18 cellular contexts compared by ENCODE assay signal in genomic region chr12:120720972-120721801, GRCh38. TPM values are rescaled to one million over a fixed set of nuclear protein-coding genes. Genes with fewer than 3 reads are reported as not detected.
DNase-seq lines count a peak whose midpoint lies in the region; ATAC-seq, FAIRE-seq and TF ChIP-seq lines count a peak whose summit lies in the region.
"Had no signal": no experiment of that assay in that cellular context is flagged by ENCODE, and none has a peak within 500 bp of the region (broad histone marks: within the 10 kb centered on the region; RNA-seq: fewer than 3 reads in every experiment).

No MANE protein-coding gene starts in this region.

- H3K36me3 ChIP-seq in OCI-LY7 (ENCODE audit: insufficient read depth, low read length) (peaks cover 72% of the 10 kb centered on the region), psoas muscle (ENCODE audit: insufficient read depth in 1 of 2, low read depth in 1 of 2) (peaks cover 14 to 81% of the 10 kb centered on the region in 2 donors)

- TF ChIP-seq CTCF in D721Med (IDR thresholded peaks at IDR 0.05; ENCODE audit: insufficient read depth, missing control alignments) = no peak
- no peak for TF ChIP-seq CTCF in OCI-LY7 (conservative IDR thresholded peaks at IDR 0.05; ENCODE audit: low read length)
- TF ChIP-seq CTCF in endothelial cell (IDR thresholded peaks at IDR 0.05; ENCODE audit: unreplicated experiment) = no peak
- TF ChIP-seq CTCF in psoas muscle (IDR thresholded peaks at IDR 0.05) = no peak

- no peaks in the 10 kb centered on the region for H3K79me2 ChIP-seq in OCI-LY7 (ENCODE audit: insufficient read depth, low read depth, low read length)

- peaks cover 57% of the 10 kb centered on the region for H3K36me3 Mint-ChIP-seq in endothelial cell (ENCODE audit: low read depth, unreplicated experiment)
- H3K36me3 Mint-ChIP-seq in activated naive CD4-positive, alpha-beta T cell treated with anti-CD3 and anti-CD28 coated beads, Interleukin-2, amount 10 ng/mL, durations not matched to agents 7 days and 5 days = peaks cover 62% of the 10 kb centered on the region

- peak overlapping the region; percentile 56 for H3K4me2 ChIP-seq in OCI-LY7 (ENCODE audit: low read length)

- intact Hi-C loops in OCI-LY7 (cut with micrococcal nuclease; ENCODE audit: unreplicated experiment) (loop anchor here (10.0 kb wide), 1 partner anchor 286 kb away; the partner anchor contains the start of gene COX6A1), psoas muscle (cut with DNase I) (no loop called here)

- H3K27ac Mint-ChIP-seq in endothelial cell (ENCODE audit: unreplicated experiment) = no peak overlapping the region
- no peak overlapping the region for H3K27ac Mint-ChIP-seq in activated naive CD4-positive, alpha-beta T cell treated with anti-CD3 and anti-CD28 coated beads, Interleukin-2, amount 10 ng/mL, durations not matched to agents 7 days and 5 days
- H3K27ac Mint-ChIP-seq: T-cell had no signal

- H3K9me3 ChIP-seq in OCI-LY7 (ENCODE audit: low read length) (no peaks in the 10 kb centered on the region), psoas muscle (no peaks in the 10 kb centered on the region)
- H3K9me3 ChIP-seq: thyroid gland had no signal

- no peaks in the 10 kb centered on the region for H3K27me3 ChIP-seq in psoas muscle (ENCODE audit: insufficient read depth in 3 of 3, low read length in 2 of 3)
- H3K27me3 ChIP-seq: thyroid gland had no signal

- H4K20me1 ChIP-seq in OCI-LY7 (ENCODE audit: insufficient read depth, low read length) = no peaks in the 10 kb centered on the region

- peak overlapping the region; percentile 11 for H3K4me3 ChIP-seq in OCI-LY7 (ENCODE audit: low read depth, low read length, poor library complexity, severe bottlenecking)
- H3K4me3 ChIP-seq in psoas muscle = no peak overlapping the region
- H3K4me3 ChIP-seq: thyroid gland had no signal

- no peak for DNase-seq in D721Med (ENCODE audit: insufficient read length, low spot score)
- DNase-seq in OCI-LY7 (ENCODE audit: low spot score) = no peak
- no peak for DNase-seq in endothelial cell (ENCODE audit: low spot score)
- DNase-seq in psoas muscle = peak in 1 of 2 donors; percentile 58
- DNase-seq in NCI-H526 (lab: John Stamatoyannopoulos, UW) = no peak
- no peak for DNase-seq in activated naive CD4-positive, alpha-beta T cell treated with anti-CD3 and anti-CD28 coated beads, Interleukin-2, amount 10 ng/mL, durations not matched to agents 7 days and 5 days
- DNase-seq: activated CD8-positive, alpha-beta memory T cell treated with anti-CD3 and anti-CD28 coated beads for 24 hours; cortex of kidney; DMS79; NCI-H774; RPMI8226; stimulated activated CD4-positive, alpha-beta T cell treated with anti-CD3 and anti-CD28 coated beads, Interleukin-4, amount 100 ng/mL, for 24 hours; stimulated activated CD8-positive, alpha-beta memory T cell treated with anti-CD3 and anti-CD28 coated beads, Interleukin-4, amount 100 ng/mL, for 48 hours; T-cell; thyroid gland had no signal

- ATAC-seq in psoas muscle (peak in 1 of 4 donors; percentile 6), GM19328 (IDR thresholded peaks at IDR 0.05; ENCODE audit: unreplicated experiment) (no peak)
- ATAC-seq: T-cell had no signal

- H3K4me3 Mint-ChIP-seq in endothelial cell (ENCODE audit: unreplicated experiment) = peak overlapping the region; percentile 23
- no peak overlapping the region for H3K4me3 Mint-ChIP-seq in activated naive CD4-positive, alpha-beta T cell treated with anti-CD3 and anti-CD28 coated beads, Interleukin-2, amount 10 ng/mL, durations not matched to agents 7 days and 5 days
- H3K4me3 Mint-ChIP-seq: T-cell had no signal

- 83 to 94% (median 86%) methylated on average over 10 of the region's 10 CpGs for WGBS in psoas muscle, 3 donors

- peaks cover 6% of the 10 kb centered on the region for H3K27me3 Mint-ChIP-seq in endothelial cell (ENCODE audit: unreplicated experiment)
- H3K27me3 Mint-ChIP-seq in activated naive CD4-positive, alpha-beta T cell treated with anti-CD3 and anti-CD28 coated beads, Interleukin-2, amount 10 ng/mL, durations not matched to agents 7 days and 5 days = no peaks in the 10 kb centered on the region
- H3K27me3 Mint-ChIP-seq: T-cell had no signal

- H3K4me1 Mint-ChIP-seq in endothelial cell (ENCODE audit: unreplicated experiment) = peaks cover 18% of the 10 kb centered on the region
- peaks cover 37% of the 10 kb centered on the region for H3K4me1 Mint-ChIP-seq in activated naive CD4-positive, alpha-beta T cell treated with anti-CD3 and anti-CD28 coated beads, Interleukin-2, amount 10 ng/mL, durations not matched to agents 7 days and 5 days

- no peak overlapping the region for H2AFZ ChIP-seq in OCI-LY7 (ENCODE audit: low read length)

- peak; percentile 6 for FAIRE-seq in D721Med (lab: Jason Lieb, UNC)
- FAIRE-seq: islet of Langerhans had no signal

- CTCF ChIA-PET in OCI-LY7 (lab: Charles Lee; ENCODE audit: unreplicated experiment) = interaction anchor here (1.6 kb wide), 1 partner anchor 72 kb away, joined by 3 read pairs; no protein-coding TSS in a partner anchor
- CTCF ChIA-PET in activated naive CD4-positive, alpha-beta T cell treated with anti-CD3 and anti-CD28 coated beads, Interleukin-2, amount 10 ng/mL, durations not matched to agents 7 days and 5 days (lab: Charles Lee) = interaction anchor here (0.7 to 2.3 kb wide), 6 partner anchors 10 to 223 kb away, joined by 3 to 9 read pairs (median 4); partner anchors contain the start of gene UNC119B

- POLR2A ChIA-PET in OCI-LY7 (lab: Charles Lee) = interaction anchor here (0.5 kb wide), 1 partner anchor 426 kb away, joined by 6 read pairs; no protein-coding TSS in a partner anchor

- no TSS peak for BruUV-seq in OCI-LY7 (replicated peaks; lab: Mats Ljungman, UMichigan)

- no peaks in the 10 kb centered on the region for H3K9me3 Mint-ChIP-seq in endothelial cell (ENCODE audit: unreplicated experiment)
- no peaks in the 10 kb centered on the region for H3K9me3 Mint-ChIP-seq in activated naive CD4-positive, alpha-beta T cell treated with anti-CD3 and anti-CD28 coated beads, Interleukin-2, amount 10 ng/mL, durations not matched to agents 7 days and 5 days
- H3K9me3 Mint-ChIP-seq: T-cell had no signal

- H3K4me1 ChIP-seq in OCI-LY7 (ENCODE audit: insufficient read depth, low read length, poor library complexity, severe bottlenecking) = peaks cover 36% of the 10 kb centered on the region
- H3K4me1 ChIP-seq in psoas muscle = peaks cover 24% of the 10 kb centered on the region

- H3K9me2 ChIP-seq in OCI-LY7 (ENCODE audit: insufficient read depth, low read length) = no peaks in the 10 kb centered on the region

- no peak overlapping the region for H3K27ac ChIP-seq in OCI-LY7 (ENCODE audit: low read depth, low read length, poor library complexity, severe bottlenecking)
- H3K27ac ChIP-seq in psoas muscle = peak overlapping the region; percentile 83
- H3K27ac ChIP-seq: VCaP had no signal

RNA-seq across cellular contexts. Expression of gene ACADS, which starts 4.4 kb away (rescaled TPM):
- 7.7 and 8.8 TPM in 2 replicates for total RNA-seq in OCI-LY7 (2014; rRNA removed; shearing (Covaris generic))
- total RNA-seq in OCI-LY7 (2022) = 11.2 and 14.5 TPM in 2 replicates
- 5.6 TPM for total RNA-seq in endothelial cell (ENCODE audit: unreplicated experiment)
- 100 to 1,000 TPM in 2 of 4 donors, 10 to 100 TPM in 2; 81.9 to 109 (median 102) TPM for total RNA-seq in psoas muscle
- 100 to 1,000 TPM; 106 to 120 (median 106) TPM for polyA plus RNA-seq in psoas muscle

RNA-seq across cellular contexts. Expression of gene UNC119B, which starts 10.9 kb away (rescaled TPM):
- 16.5 and 17.2 TPM in 2 replicates for total RNA-seq in OCI-LY7 (2014; rRNA removed; shearing (Covaris generic))
- total RNA-seq in OCI-LY7 (2022) (24.6 and 27.4 TPM in 2 replicates), endothelial cell (ENCODE audit: unreplicated experiment) (35.0 TPM), psoas muscle (10 to 100 TPM in 1 of 4 donors, 1 to 10 TPM in 3; 7.5 to 10.9 (median 7.9) TPM)
- 1 to 10 TPM; 4.3 to 9.4 (median 8.3) TPM for polyA plus RNA-seq in psoas muscle

RNA-seq across cellular contexts. Expression of gene MLEC, which starts 34.2 kb away (rescaled TPM):
- 69.7 and 74.1 TPM in 2 replicates for total RNA-seq in OCI-LY7 (2014; rRNA removed; shearing (Covaris generic))
- total RNA-seq in OCI-LY7 (2022) = 82.4 and 101 TPM in 2 replicates
- 124 TPM for total RNA-seq in endothelial cell (ENCODE audit: unreplicated experiment)
- 10 to 100 TPM; 49.2 to 63.8 (median 60.9) TPM for total RNA-seq in psoas muscle
- polyA plus RNA-seq in psoas muscle = 100 to 1,000 TPM in 1 of 3 donors, 10 to 100 TPM in 2; 30.7 to 102 (median 34.5) TPM

Comparison
In these comparisons a context has a peak if more than half of its experiments do, and no peak if none do; other contexts are left out.
1. RNA of gene ACADS, which starts 4.4 kb away (total RNA-seq): 81.9 to 109 TPM in psoas muscle; 7.7 to 14.5 TPM in OCI-LY7 and 5.6 TPM in endothelial cell (single experiment); every median in the first group is over 4 times any median in the second.